In the genomic region with DNA sequence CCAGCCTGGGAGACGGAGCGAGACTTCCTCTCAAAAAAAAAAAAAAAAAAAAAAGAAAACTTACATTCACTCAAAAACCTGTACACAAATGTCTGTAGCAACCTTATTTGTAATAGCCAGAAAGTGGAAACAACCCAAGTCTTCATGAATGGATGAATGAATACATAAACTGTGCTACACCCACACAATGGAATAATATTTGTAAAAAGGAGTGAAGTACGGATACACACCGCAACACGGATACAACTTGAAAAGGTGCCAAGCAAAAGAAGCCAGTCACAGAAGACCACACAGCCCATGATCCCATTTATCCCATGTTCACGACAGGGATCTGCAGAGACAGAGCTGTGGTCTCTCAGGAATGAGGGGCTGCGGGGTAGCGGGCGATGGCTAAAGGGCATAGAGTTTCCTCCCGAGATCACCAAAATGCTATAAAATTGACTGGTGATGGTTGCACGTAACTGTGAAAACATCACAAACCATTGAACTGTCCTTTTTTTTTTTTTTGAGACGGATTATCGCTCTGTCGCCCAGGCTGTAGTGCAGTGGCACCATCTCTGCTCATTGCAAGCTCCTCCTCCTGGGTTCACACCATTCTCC, we compare ENCODE assay signal across 20 cellular contexts.
"Had no signal": no experiment of that assay in that cellular context is flagged by ENCODE, and none has a peak within 500 bp of the region (broad histone marks: within the 10 kb centered on the region; RNA-seq: fewer than 3 reads in every experiment).

No MANE protein-coding gene starts in this region.

- H3K4me2 ChIP-seq: neural progenitor cell had no signal

- H3K4me1 ChIP-seq: body of pancreas, heart left ventricle, neural progenitor cell, right lobe of liver, stomach, thyroid gland, upper lobe of left lung had no signal

- H2AFZ ChIP-seq: neural progenitor cell had no signal

- FAIRE-seq: endothelial cell of umbilical vein, small intestine had no signal

- H3K27me3 ChIP-seq: body of pancreas, heart left ventricle, neural progenitor cell, right lobe of liver, stomach, thyroid gland, upper lobe of left lung had no signal

- H3K4me3 ChIP-seq: body of pancreas, heart left ventricle, neural progenitor cell, right lobe of liver, stomach, thyroid gland, upper lobe of left lung had no signal

- H3K36me3 ChIP-seq: heart left ventricle, neural progenitor cell, right lobe of liver, stomach, thyroid gland, upper lobe of left lung had no signal

- DNase-seq: activated B cell treated with CpG ODN at 0.5 μM for 24 hours; activated CD4-positive, alpha-beta T cell treated with anti-CD3 and anti-CD28 coated beads, Interleukin-2, amount 50 U/mL, for 4 hours; activated naive CD4-positive, alpha-beta T cell; activated T-cell treated with anti-CD3 and anti-CD28 coated beads for 4 hours; activated T-cell treated with anti-CD3 and anti-CD28 coated beads, Interleukin-2, amount 50 U/mL, for 72 hours; body of pancreas; cortex of kidney; effector memory CD8-positive, alpha-beta T cell; kidney glomerular epithelial cell; small intestine; stimulated activated CD4-positive, alpha-beta T cell treated with anti-CD3 and anti-CD28 coated beads, Interleukin-1b, Interleukin-23, amount 100 ng/mL, for 48 hours; stimulated activated CD4-positive, alpha-beta T cell treated with anti-CD3 and anti-CD28 coated beads, Interleukin-4, amount 100 ng/mL, for 4 hours; T-helper 2 cell; thyroid gland had no signal

- H3K9me3 ChIP-seq: body of pancreas, right lobe of liver, thyroid gland had no signal

- H3K27ac ChIP-seq: body of pancreas, heart left ventricle, neural progenitor cell, right lobe of liver, stomach, thyroid gland, upper lobe of left lung had no signal
